2 cellular contexts compared by ENCODE assay signal in genomic region chr12:56223571-56224101, GRCh38.
TF ChIP-seq lines count a peak whose summit lies in the region.

No MANE protein-coding gene starts in this region.

TF ChIP-seq in SK-N-SH, 30 proteins besides CTCF, POLR2A, EP300 and RAD21:
- TF ChIP-seq MEF2A (IDR thresholded peaks at IDR 0.05; ENCODE audit: borderline replicate concordance, low read depth), result no peak
- TF ChIP-seq RXRA (IDR thresholded peaks at IDR 0.05; ENCODE audit: borderline replicate concordance, low read depth), result no peak
- TF ChIP-seq EZH2phosphoT487 (IDR thresholded peaks at IDR 0.05; ENCODE audit: borderline replicate concordance, low read depth), result no peak

TF ChIP-seq in SK-N-SH treated with all-trans-retinoic acid at 6 μM for 48 hours, 23 proteins besides CTCF, POLR2A, EP300 and RAD21:
- TF ChIP-seq CSRNP3 (CRISPR knock-in tag; IDR thresholded peaks at IDR 0.05) (no peak), OSR1 (CRISPR knock-in tag; IDR thresholded peaks at IDR 0.05) (no peak), TSHZ2 (CRISPR knock-in tag; IDR thresholded peaks at IDR 0.05) (no peak), GLIS3 (CRISPR knock-in tag; IDR thresholded peaks at IDR 0.05) (no peak), BACH2 (CRISPR knock-in tag; IDR thresholded peaks at IDR 0.05; ENCODE audit: borderline replicate concordance) (no peak), SNAI2 (CRISPR knock-in tag; IDR thresholded peaks at IDR 0.05) (no peak), PPARA (CRISPR knock-in tag; IDR thresholded peaks at IDR 0.05; ENCODE audit: borderline replicate concordance) (no peak), POU6F1 (CRISPR knock-in tag; IDR thresholded peaks at IDR 0.05; ENCODE audit: borderline replicate concordance, low read depth) (no peak), RARB (CRISPR knock-in tag; IDR thresholded peaks at IDR 0.05) (no peak), ZFP30 (CRISPR knock-in tag; IDR thresholded peaks at IDR 0.05) (no peak), ESRRG (CRISPR knock-in tag; IDR thresholded peaks at IDR 0.05) (no peak), TOX (CRISPR knock-in tag; IDR thresholded peaks at IDR 0.05; ENCODE audit: borderline replicate concordance) (no peak), ZNF565 (CRISPR knock-in tag; conservative IDR thresholded peaks at IDR 0.05; ENCODE audit: low read depth) (no peak), ARNTL (CRISPR knock-in tag; IDR thresholded peaks at IDR 0.05; ENCODE audit: borderline replicate concordance, low read depth) (no peak), CREB5 (CRISPR knock-in tag; IDR thresholded peaks at IDR 0.05; ENCODE audit: low read depth) (no peak)
TF ChIP-seq in SK-N-SH treated with all-trans-retinoic acid at 6 μM for 48 hours: peak in this region for 0.
